Comparison of ENCODE assay signal across 33 cellular contexts in genomic region chr11:71352226-71352625, GRCh38.
DNase-seq lines count a peak whose midpoint lies in the region; ATAC-seq and TF ChIP-seq lines count a peak whose summit lies in the region.
"Had no signal": no experiment of that assay in that cellular context is flagged by ENCODE, and none has a peak within 500 bp of the region (broad histone marks: within the 10 kb centered on the region; RNA-seq: fewer than 3 reads in every experiment).

No MANE protein-coding gene starts in this region.

- intact Hi-C loops in posterior vena cava (cut with DNase I) (no loop called here), sciatic nerve (cut with DNase I) (no loop called here), spleen (cut with DNase I; ENCODE audit: low total_unique reads) (no loop called here)

- H3K27me3 ChIP-seq in osteoblast (ENCODE audit: insufficient read depth, low read length) (peaks cover 33% of the 10 kb centered on the region), spleen (replicated peaks in 1 of 7) (peaks cover 0 to 32% (median 3%) of the 10 kb centered on the region in 7 donors), foreskin keratinocyte (peaks cover 16% of the 10 kb centered on the region)
- H3K27me3 ChIP-seq: BLaER1; BLaER1 treated with 17β-estradiol and CSF1 and Interleukin-3, amounts not matched to agents 10 nM and 100 nM had no signal

- H3K4me1 ChIP-seq in osteoblast (ENCODE audit: insufficient read depth, low read length) (peaks cover 3% of the 10 kb centered on the region), spleen (no peaks in the 10 kb centered on the region), foreskin keratinocyte (no peaks in the 10 kb centered on the region)
- H3K4me1 ChIP-seq: A549; BE2C; BLaER1; BLaER1 treated with 17β-estradiol and CSF1 and Interleukin-3, amounts not matched to agents 10 nM and 100 nM; Caco-2 had no signal

- peak; percentile 11 for DNase-seq in osteoblast (ENCODE audit: insufficient read length, low spot score, missing footprints)
- peak; percentile 48 for DNase-seq in posterior vena cava (ENCODE audit: low spot score)
- peak; percentile 30 for DNase-seq in sciatic nerve (ENCODE audit: low spot score)
- peak; percentile 22 for DNase-seq in spleen
- no peak for DNase-seq in stimulated activated naive CD4-positive, alpha-beta T cell (lab: John Stamatoyannopoulos, UW)
- no peak for DNase-seq in foreskin keratinocyte
- DNase-seq in islet precursor cell, result no peak
- DNase-seq in cortex of kidney (lab: John Stamatoyannopoulos, UW), result no peak
- DNase-seq: 8988T; ACHN; AML-193; BE2C; C1 segment of cervical spinal cord; Calu3; CD4-positive, alpha-beta memory T cell; CD4-positive, alpha-beta T cell; CD4-positive, CD25-positive, alpha-beta regulatory T cell; CD8-positive, alpha-beta memory T cell; CD8-positive, alpha-beta T cell; COR-L47; DMS 273 treated with DMSO at 0.1 percent for 48 hours; DMS153; DMS53; DMS79; DMS79 treated with DMSO at 0.1 percent for 48 hours; DND-41; EL had no signal

- H3K9me3 ChIP-seq in osteoblast (ENCODE audit: low read depth, low read length), result no peaks in the 10 kb centered on the region
- H3K9me3 ChIP-seq in spleen, result no peaks in the 10 kb centered on the region
- H3K9me3 ChIP-seq: A549; BE2C; BLaER1; BLaER1 treated with 17β-estradiol and CSF1 and Interleukin-3, amounts not matched to agents 10 nM and 100 nM had no signal

- ATAC-seq in sciatic nerve (no peak), foreskin keratinocyte (no peak)
- ATAC-seq: A549; CD8-positive, alpha-beta T cell had no signal

- no peak for TF ChIP-seq POLR2A in spleen (IDR thresholded peaks at IDR 0.05)

- TF ChIP-seq CTCF in osteoblast (IDR thresholded peaks at IDR 0.05; ENCODE audit: extremely low read depth, low read depth, low read length) (no peak), spleen (IDR thresholded peaks at IDR 0.05 in 8 of 11, conservative IDR thresholded peaks at IDR 0.05 in 3 of 11) (no peak), foreskin keratinocyte (conservative IDR thresholded peaks at IDR 0.05) (no peak)

- 75 to 89% (median 80%) methylated on average over 8 of the region's 8 CpGs for WGBS in spleen, 5 donors

- H2AFZ ChIP-seq in osteoblast (ENCODE audit: low read length), result no peak overlapping the region

- no peaks in the 10 kb centered on the region for H3K79me2 ChIP-seq in osteoblast (ENCODE audit: insufficient read depth, low read length)

- no peak overlapping the region for H3K27ac ChIP-seq in osteoblast (ENCODE audit: low read depth, low read length)
- no peak overlapping the region for H3K27ac ChIP-seq in spleen
- no peak overlapping the region for H3K27ac ChIP-seq in foreskin keratinocyte
- H3K27ac ChIP-seq: 22Rv1; A549; BLaER1; BLaER1 treated with 17β-estradiol and CSF1 and Interleukin-3, amounts not matched to agents 10 nM and 100 nM; C4-2B had no signal

- H3K4me2 ChIP-seq in osteoblast (ENCODE audit: insufficient read depth, low read length), result no peak overlapping the region
- H3K4me2 ChIP-seq: A549; BLaER1; BLaER1 treated with 17β-estradiol and CSF1 and Interleukin-3, amounts not matched to agents 10 nM and 100 nM had no signal

- H3K36me3 ChIP-seq in osteoblast (ENCODE audit: insufficient read depth, low read length) (no peaks in the 10 kb centered on the region), spleen (no peaks in the 10 kb centered on the region)
- H3K36me3 ChIP-seq: BE2C; BLaER1; BLaER1 treated with 17β-estradiol and CSF1 and Interleukin-3, amounts not matched to agents 10 nM and 100 nM had no signal

- no peak overlapping the region for H3K4me3 ChIP-seq in osteoblast (ENCODE audit: insufficient read depth, low read length)
- no peak overlapping the region for H3K4me3 ChIP-seq in spleen
- H3K4me3 ChIP-seq: A549; BLaER1; BLaER1 treated with 17β-estradiol and CSF1 and Interleukin-3, amounts not matched to agents 10 nM and 100 nM had no signal

- H4K20me1 ChIP-seq in osteoblast (ENCODE audit: insufficient read depth, low read length), result no peaks in the 10 kb centered on the region
- H4K20me1 ChIP-seq: BLaER1; BLaER1 treated with 17β-estradiol and CSF1 and Interleukin-3, amounts not matched to agents 10 nM and 100 nM had no signal

Comparison
In these comparisons a context has a peak if more than half of its experiments do, and no peak if none do; other contexts are left out.
1. DNase-seq: peak in osteoblast (single experiment), posterior vena cava (single experiment), sciatic nerve (single experiment) and spleen (single experiment); none in stimulated activated naive CD4-positive, alpha-beta T cell (0 of 6), foreskin keratinocyte (0 of 2), islet precursor cell (single experiment) and cortex of kidney (single experiment).